In the genomic region with DNA sequence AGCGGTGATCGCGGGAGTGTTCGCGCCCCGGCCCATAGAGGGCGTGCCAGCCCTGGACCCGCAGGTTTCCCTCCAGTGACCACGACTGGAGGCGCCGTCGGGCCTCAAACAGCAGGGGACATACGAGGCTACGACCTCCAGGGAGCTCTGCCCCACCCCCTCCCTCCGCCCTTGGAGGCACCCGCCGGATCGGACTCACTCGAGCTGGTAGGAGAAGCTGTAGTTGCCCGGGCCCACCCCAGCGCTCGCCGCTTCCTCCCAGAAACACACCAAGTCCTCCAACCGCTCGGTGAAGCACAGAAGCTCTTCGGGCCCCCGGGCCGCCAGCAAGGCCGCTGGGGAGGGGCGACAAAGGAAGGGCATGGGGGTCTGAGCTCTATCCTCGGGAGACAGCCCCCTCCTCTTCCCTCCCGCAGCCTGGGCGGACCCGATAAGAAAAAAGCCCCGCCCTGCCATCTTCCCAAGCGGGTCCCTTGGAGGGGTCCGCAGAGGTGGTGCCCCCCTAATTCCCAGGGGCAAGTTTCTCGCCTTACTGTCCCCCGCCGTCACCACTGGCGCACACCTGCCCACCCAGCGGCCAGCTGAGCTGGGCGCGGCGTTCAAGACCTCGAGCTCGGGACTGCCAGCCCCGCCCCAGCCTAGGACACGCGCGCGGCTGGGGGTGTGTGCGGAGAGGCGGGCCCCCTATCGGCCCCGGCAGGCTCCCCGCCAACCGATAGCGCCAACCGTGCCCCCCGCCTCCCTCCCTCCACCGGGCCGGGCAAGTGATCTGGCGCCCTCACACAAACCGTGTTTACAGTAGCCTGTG, we compare ENCODE assay signal across 8 cellular contexts. TPM values are rescaled to one million over a fixed set of nuclear protein-coding genes. Genes with fewer than 3 reads are reported as not detected.
A peak's percentile ranks its signal among the peaks of the same experiment; 100 is the strongest.
DNase-seq lines count a peak whose midpoint lies in the region; ATAC-seq and TF ChIP-seq lines count a peak whose summit lies in the region.

No MANE protein-coding gene starts in this region.

- peaks cover 14% of the 10 kb centered on the region for H3K27me3 ChIP-seq in osteoblast (ENCODE audit: insufficient read depth, low read length)

- no peaks in the 10 kb centered on the region for H3K9me3 ChIP-seq in osteoblast (ENCODE audit: low read depth, low read length)

- peaks cover 6% of the 10 kb centered on the region for H3K79me2 ChIP-seq in osteoblast (ENCODE audit: insufficient read depth, low read length)

- no peak for ATAC-seq in HG03095 (IDR thresholded peaks at IDR 0.05; ENCODE audit: unreplicated experiment)

- H3K4me1 ChIP-seq in osteoblast (ENCODE audit: insufficient read depth, low read length), result peaks cover 18% of the 10 kb centered on the region

- H3K4me3 ChIP-seq in foreskin fibroblast (ENCODE audit: low read depth in 1 of 2, low read length in 2 of 2), result peak overlapping the region; percentile 29 to 41
- peak overlapping the region; percentile 60 for H3K4me3 ChIP-seq in osteoblast (ENCODE audit: insufficient read depth, low read length)

- peak; percentile 21 for DNase-seq in NCI-H2107 (lab: John Stamatoyannopoulos, UW)
- no peak for DNase-seq in NCI-H2107 treated with DMSO at 0.1 percent for 48 hours (lab: John Stamatoyannopoulos, UW; ENCODE audit: unreplicated experiment)
- DNase-seq in NCI-H2171 treated with DMSO at 0.1 percent for 48 hours (lab: John Stamatoyannopoulos, UW), result peak; percentile 37
- DNase-seq in activated CD8-positive, alpha-beta memory T cell treated with anti-CD3 and anti-CD28 coated beads for 24 hours, result peak; percentile 75
- DNase-seq in foreskin fibroblast, result peak; percentile 18 to 64
- DNase-seq in osteoblast (ENCODE audit: insufficient read length, low spot score, missing footprints), result peak; percentile 89
- no peak for DNase-seq in globus pallidus (ENCODE audit: low spot score)

- H3K36me3 ChIP-seq in osteoblast (ENCODE audit: insufficient read depth, low read length), result no peaks in the 10 kb centered on the region

- peak; percentile 68 for TF ChIP-seq CTCF in foreskin fibroblast (IDR thresholded peaks at IDR 0.05; ENCODE audit: low read depth, low read length)
- peak; percentile 59 for TF ChIP-seq CTCF in osteoblast (IDR thresholded peaks at IDR 0.05; ENCODE audit: extremely low read depth, low read depth, low read length)

- no peak overlapping the region for H3K27ac ChIP-seq in osteoblast (ENCODE audit: low read depth, low read length)

- peak overlapping the region; percentile 60 for H3K4me2 ChIP-seq in osteoblast (ENCODE audit: insufficient read depth, low read length)

- peaks cover 5% of the 10 kb centered on the region for H4K20me1 ChIP-seq in osteoblast (ENCODE audit: insufficient read depth, low read length)

- H2AFZ ChIP-seq in osteoblast (ENCODE audit: low read length), result no peak overlapping the region

RNA-seq across cellular contexts. Expression of a gene that starts 1.0 kb away (rescaled TPM):
- 1.8 and 2.5 TPM in 2 replicates for total RNA-seq in osteoblast

RNA-seq across cellular contexts. Expression of a gene that starts 8.6 kb away (rescaled TPM):
- total RNA-seq in osteoblast, result 0.72 and 0.88 TPM in 2 replicates

RNA-seq across cellular contexts. Expression of a gene that starts 27.9 kb away (rescaled TPM):
- total RNA-seq in osteoblast, result 10.6 and 14.1 TPM in 2 replicates

RNA-seq across cellular contexts. Expression of a gene that starts 36.0 kb away (rescaled TPM):
- 0.29 and 0.36 TPM in 2 replicates for total RNA-seq in osteoblast

RNA-seq across cellular contexts. Expression of a gene that starts 36.8 kb away (rescaled TPM):
- 4.0 and 8.0 TPM in 2 replicates for total RNA-seq in osteoblast

Comparison
In these comparisons a context has a peak if more than half of its experiments do, and no peak if none do; other contexts are left out.
1. DNase-seq: peak in NCI-H2107 (single experiment), NCI-H2171 treated with DMSO at 0.1 percent for 48 hours (single experiment), activated CD8-positive, alpha-beta memory T cell treated with anti-CD3 and anti-CD28 coated beads for 24 hours (single experiment), foreskin fibroblast (2 of 2) and osteoblast (single experiment); none in NCI-H2107 treated with DMSO at 0.1 percent for 48 hours (single experiment) and globus pallidus (single experiment).